In the genomic region with DNA sequence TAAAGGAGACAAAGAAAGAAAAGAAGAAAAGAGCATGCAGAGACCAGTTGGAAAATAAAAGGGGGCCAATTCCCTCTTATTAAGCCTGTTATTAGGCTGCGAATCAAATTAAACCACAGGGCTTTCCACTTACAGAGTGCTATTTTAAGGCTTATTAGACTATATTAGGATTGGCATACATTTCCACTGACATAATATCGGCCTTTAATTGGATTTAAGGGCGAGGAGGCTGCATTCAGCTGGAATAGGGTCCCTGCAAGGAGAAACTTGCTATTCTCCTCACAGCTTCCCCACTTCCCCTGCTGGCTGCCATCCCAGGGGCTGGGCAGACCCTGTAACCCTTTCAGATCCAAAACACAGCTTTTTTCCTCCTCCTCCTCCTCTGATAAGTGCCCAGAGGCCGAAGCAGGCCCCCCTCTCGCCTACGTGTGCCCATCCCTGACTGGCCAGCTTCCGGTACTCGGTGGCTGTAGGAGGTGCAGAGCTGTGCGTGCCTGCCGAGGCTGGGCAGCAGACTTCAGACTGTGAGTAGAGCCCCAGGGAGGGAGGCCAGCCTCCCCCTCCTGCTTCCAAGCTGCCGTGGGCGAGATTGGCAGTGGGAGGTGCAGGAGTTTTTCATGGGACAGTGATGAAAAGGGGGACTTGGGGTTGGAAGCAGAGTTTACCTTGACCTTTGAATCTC, we compare ENCODE assay signal across 21 cellular contexts.
DNase-seq lines count a peak whose midpoint lies in the region; TF ChIP-seq lines count a peak whose summit lies in the region.
"Had no signal": no experiment of that assay in that cellular context is flagged by ENCODE, and none has a peak within 500 bp of the region (broad histone marks: within the 10 kb centered on the region; RNA-seq: fewer than 3 reads in every experiment).

No MANE protein-coding gene starts in this region.

- no peak for TF ChIP-seq EP300 in suprapubic skin (IDR thresholded peaks at IDR 0.05)

- H3K4me1 ChIP-seq in suprapubic skin (peaks cover 27% of the 10 kb centered on the region), testis (no peaks in the 10 kb centered on the region)
- H3K4me1 ChIP-seq: SJCRH30 had no signal

- no peak for TF ChIP-seq POLR2A in suprapubic skin (IDR thresholded peaks at IDR 0.05)
- no peak for TF ChIP-seq POLR2A in testis (IDR thresholded peaks at IDR 0.05)

- peak overlapping the region in 4 of 5 experiments; percentile 46 to 67 (median 54) for H3K4me3 Mint-ChIP-seq in brain
- H3K4me3 Mint-ChIP-seq: activated CD8-positive, alpha-beta T cell treated with anti-CD3 and anti-CD28 coated beads for 36 hours; activated naive CD4-positive, alpha-beta T cell treated with anti-CD3 and anti-CD28 coated beads, Interleukin-2, amount 10 ng/mL, durations not matched to agents 7 days and 5 days; activated T-cell treated with anti-CD3 and anti-CD28 coated beads, Interleukin-2, amount 50 U/mL, for 4 hours; natural killer cell treated with Interleukin-12 subunit alpha and Interleukin-12 subunit beta and Interleukin-15 and Interleukin-18, amount 100 ng/mL, for 72 hours had no signal

- H3K9me3 ChIP-seq in suprapubic skin, result no peaks in the 10 kb centered on the region
- no peaks in the 10 kb centered on the region for H3K9me3 ChIP-seq in testis
- H3K9me3 ChIP-seq: SJCRH30 had no signal

- intact Hi-C loops in testis (cut with DNase I; ENCODE audit: low total_unique reads), result no loop called here

- H3K27ac Mint-ChIP-seq in brain, result peak overlapping the region; percentile 26 to 86 (median 83)
- H3K27ac Mint-ChIP-seq: activated CD8-positive, alpha-beta T cell treated with anti-CD3 and anti-CD28 coated beads for 36 hours; activated naive CD4-positive, alpha-beta T cell treated with anti-CD3 and anti-CD28 coated beads, Interleukin-2, amount 10 ng/mL, durations not matched to agents 7 days and 5 days; natural killer cell treated with Interleukin-12 subunit alpha and Interleukin-12 subunit beta and Interleukin-15 and Interleukin-18, amount 100 ng/mL, for 72 hours had no signal

- H3K27ac ChIP-seq in suprapubic skin, result peak overlapping the region; percentile 30
- H3K27ac ChIP-seq in testis, result no peak overlapping the region
- H3K27ac ChIP-seq: SJCRH30, WERI-Rb-1 had no signal

- peaks cover 63% of the 10 kb centered on the region for H3K4me1 Mint-ChIP-seq in brain
- H3K4me1 Mint-ChIP-seq: activated naive CD4-positive, alpha-beta T cell treated with anti-CD3 and anti-CD28 coated beads, Interleukin-2, amount 10 ng/mL, durations not matched to agents 7 days and 5 days had no signal

- TF ChIP-seq CTCF in brain (conservative IDR thresholded peaks at IDR 0.05) (no peak), suprapubic skin (IDR thresholded peaks at IDR 0.05) (no peak), testis (IDR thresholded peaks at IDR 0.05) (no peak)

- H3K4me3 ChIP-seq in H7 (ENCODE audit: insufficient read depth, low read depth, low read length) (no peak overlapping the region), suprapubic skin (no peak overlapping the region), testis (no peak overlapping the region)
- H3K4me3 ChIP-seq: SJCRH30 had no signal

- peaks cover 0 to 4% (median 0%) of the 10 kb centered on the region in 5 experiments for H3K9me3 Mint-ChIP-seq in brain
- H3K9me3 Mint-ChIP-seq: activated CD8-positive, alpha-beta T cell treated with anti-CD3 and anti-CD28 coated beads for 36 hours; activated naive CD4-positive, alpha-beta T cell treated with anti-CD3 and anti-CD28 coated beads, Interleukin-2, amount 10 ng/mL, durations not matched to agents 7 days and 5 days; activated T-cell treated with anti-CD3 and anti-CD28 coated beads, Interleukin-2, amount 50 U/mL, for 4 hours; natural killer cell treated with Interleukin-12 subunit alpha and Interleukin-12 subunit beta and Interleukin-15 and Interleukin-18, amount 100 ng/mL, for 72 hours had no signal

- H3K36me3 ChIP-seq in H7 (replicated peaks; ENCODE audit: control insufficient read depth, insufficient read depth, low read length), result no peaks in the 10 kb centered on the region
- H3K36me3 ChIP-seq in suprapubic skin, result no peaks in the 10 kb centered on the region
- no peaks in the 10 kb centered on the region for H3K36me3 ChIP-seq in testis (ENCODE audit: low read depth, missing control alignments)
- H3K36me3 ChIP-seq: SJCRH30, WERI-Rb-1 had no signal

- DNase-seq in H7 (peak; percentile 49), left kidney (ENCODE audit: low read depth, low spot score) (peak; percentile 15), suprapubic skin (ENCODE audit: low spot score in 2 of 2) (no peak), dedifferentiated amniotic fluid mesenchymal stem cell (ENCODE audit: extremely low spot score) (no peak), EL (no peak), testis (no peak)
- no peak for DNase-seq in activated CD4-positive, alpha-beta T cell treated with anti-CD3 and anti-CD28 coated beads, Interleukin-2, amount 50 U/mL, for 48 hours
- DNase-seq: activated CD8-positive, alpha-beta T cell treated with anti-CD3 and anti-CD28 coated beads for 36 hours; activated naive CD4-positive, alpha-beta T cell treated with anti-CD3 and anti-CD28 coated beads, Interleukin-2, amount 10 ng/mL, durations not matched to agents 7 days and 5 days; activated T-cell treated with anti-CD3 and anti-CD28 coated beads, Interleukin-2, amount 50 U/mL, for 4 hours; AML-193; cortex of kidney; NCI-H1105; NCI-H2107; NCI-H69; SJCRH30; stimulated activated CD4-positive, alpha-beta T cell treated with anti-CD3 and anti-CD28 coated beads, Interleukin-12 subunit alpha, Interleukin-12 subunit beta, amount 100 ng/mL, for 4 hours; T-helper 2 cell; WERI-Rb-1 had no signal

- no peaks in the 10 kb centered on the region for H3K36me3 Mint-ChIP-seq in brain
- H3K36me3 Mint-ChIP-seq: activated naive CD4-positive, alpha-beta T cell treated with anti-CD3 and anti-CD28 coated beads, Interleukin-2, amount 10 ng/mL, durations not matched to agents 7 days and 5 days; natural killer cell treated with Interleukin-12 subunit alpha and Interleukin-12 subunit beta and Interleukin-15 and Interleukin-18, amount 100 ng/mL, for 72 hours had no signal

- WGBS in suprapubic skin, result 39% methylated on average over 10 of the region's 12 CpGs
- WGBS in testis, 2 donors, result 64 to 72% methylated on average over 12 of the region's 12 CpGs

- peaks cover 40% of the 10 kb centered on the region for H3K27me3 Mint-ChIP-seq in brain

- no peaks in the 10 kb centered on the region for H3K27me3 ChIP-seq in H7 (ENCODE audit: control insufficient read depth, insufficient read depth, low read length)
- peaks cover 36% of the 10 kb centered on the region for H3K27me3 ChIP-seq in suprapubic skin
- no peaks in the 10 kb centered on the region for H3K27me3 ChIP-seq in testis
- H3K27me3 ChIP-seq: SJCRH30 had no signal

Comparison
In these comparisons a context has a peak if more than half of its experiments do, and no peak if none do; other contexts are left out.
1. DNase-seq: peak in H7 (single experiment) and left kidney (single experiment); none in suprapubic skin (0 of 2), dedifferentiated amniotic fluid mesenchymal stem cell (single experiment), EL (single experiment), testis (single experiment) and activated CD4-positive, alpha-beta T cell treated with anti-CD3 and anti-CD28 coated beads, Interleukin-2, amount 50 U/mL, for 48 hours (0 of 2).